8 cellular contexts compared by ENCODE assay signal in the genomic region with DNA sequence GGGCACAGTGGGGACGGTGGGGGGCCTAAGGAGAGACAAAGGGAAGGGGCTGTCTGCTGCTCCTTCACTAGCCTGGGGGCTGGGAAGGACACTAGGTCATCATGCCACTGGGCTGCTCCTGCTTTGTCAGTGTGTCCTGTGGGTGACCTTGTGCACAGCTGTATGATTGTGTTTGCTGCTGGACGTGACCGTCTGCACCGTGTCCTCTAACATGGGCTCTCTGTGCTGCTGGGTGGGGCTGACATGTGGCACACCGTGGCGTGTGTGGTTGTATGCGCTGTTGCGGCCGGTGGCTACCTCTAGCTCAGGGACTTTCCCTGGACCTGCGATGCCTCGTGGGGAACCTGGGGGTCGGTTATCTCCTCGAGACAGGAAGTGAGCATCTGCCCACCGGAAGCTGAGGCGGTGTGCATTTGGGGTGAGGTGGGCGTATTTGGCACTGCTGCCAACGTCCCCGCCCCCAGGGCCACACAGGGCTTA. TPM values are rescaled to one million over a fixed set of nuclear protein-coding genes. Genes with fewer than 3 reads are reported as not detected.
A peak's percentile ranks its signal among the peaks of the same experiment; 100 is the strongest.
DNase-seq lines count a peak whose midpoint lies in the region; ATAC-seq and TF ChIP-seq lines count a peak whose summit lies in the region.

No MANE protein-coding gene starts in this region.

- no peak overlapping the region for H3K4me3 ChIP-seq in dorsolateral prefrontal cortex

- H3K27me3 Mint-ChIP-seq in T-cell, result no peaks in the 10 kb centered on the region
- peaks cover 9% of the 10 kb centered on the region for H3K27me3 Mint-ChIP-seq in activated naive CD8-positive, alpha-beta T cell treated with anti-CD3 and anti-CD28 coated beads, Interleukin-2, amount 50 U/mL, for 24 hours

- H3K27ac ChIP-seq in dorsolateral prefrontal cortex, result no peak overlapping the region

- no peak for ATAC-seq in left ventricle myocardium superior
- ATAC-seq in Right ventricle myocardium inferior, result no peak
- ATAC-seq in T-cell (replicated peaks in 1 of 4), result peak; percentile 19 to 67 (median 25)
- ATAC-seq in activated naive CD8-positive, alpha-beta T cell treated with anti-CD3 and anti-CD28 coated beads, Interleukin-2, amount 50 U/mL, for 24 hours, result peak; percentile 48

- CTCF ChIA-PET in T-cell (lab: Charles Lee), result interaction anchor here in 1 of 2 donors (1.0 to 1.1 kb wide), 2 partner anchors 37 to 39 kb away, joined by 4 to 6 read pairs; a partner anchor contains a TSS

- DNase-seq in left ventricle myocardium superior (peak; percentile 35), Right ventricle myocardium inferior (ENCODE audit: missing footprints) (no peak), T-cell (peak; percentile 38 to 91 (median 82)), dorsolateral prefrontal cortex (no peak), NCI-H187 treated with DMSO at 0.1 percent for 48 hours (lab: John Stamatoyannopoulos, UW) (no peak), SW 1271 (lab: John Stamatoyannopoulos, UW) (no peak)
- peak; percentile 84 for DNase-seq in activated naive CD8-positive, alpha-beta T cell treated with anti-CD3 and anti-CD28 coated beads, Interleukin-2, amount 50 U/mL, for 24 hours
- DNase-seq in stimulated activated CD4-positive, alpha-beta T cell treated with anti-CD3 and anti-CD28 coated beads, Interleukin-2, amount 100 ng/mL, for 24 hours, result peak; percentile 55 to 64

- POLR2A ChIA-PET in T-cell (lab: Charles Lee), result interaction anchor here in 1 of 2 donors (0.6 kb wide), 1 partner anchor 40 kb away, joined by 5 read pairs; no protein-coding TSS in a partner anchor

- H3K27me3 ChIP-seq in dorsolateral prefrontal cortex, result peaks cover 0 to 63% (median 23%) of the 10 kb centered on the region in 45 donors

- TF ChIP-seq CTCF in dorsolateral prefrontal cortex (IDR thresholded peaks at IDR 0.05 in 54 of 56, conservative IDR thresholded peaks at IDR 0.05 in 2 of 56; ENCODE audit: low read depth in 1 of 56, partially characterized antibody in 56 of 56), result no peak

- peak overlapping the region; percentile 60 to 85 for H3K27ac Mint-ChIP-seq in T-cell
- peak overlapping the region; percentile 87 for H3K27ac Mint-ChIP-seq in activated naive CD8-positive, alpha-beta T cell treated with anti-CD3 and anti-CD28 coated beads, Interleukin-2, amount 50 U/mL, for 24 hours

- intact Hi-C loops in left ventricle myocardium superior (cut with micrococcal nuclease) (no loop called here), Right ventricle myocardium inferior (cut with DNase I) (no loop called here), dorsolateral prefrontal cortex (cut with DNase I) (no loop called here)

- no peaks in the 10 kb centered on the region for H3K36me3 Mint-ChIP-seq in T-cell
- no peaks in the 10 kb centered on the region for H3K36me3 Mint-ChIP-seq in activated naive CD8-positive, alpha-beta T cell treated with anti-CD3 and anti-CD28 coated beads, Interleukin-2, amount 50 U/mL, for 24 hours (ENCODE audit: low read depth)

- H3K4me1 Mint-ChIP-seq in T-cell, result peaks cover 44 to 53% (median 47%) of the 10 kb centered on the region in 3 donors
- H3K4me1 Mint-ChIP-seq in activated naive CD8-positive, alpha-beta T cell treated with anti-CD3 and anti-CD28 coated beads, Interleukin-2, amount 50 U/mL, for 24 hours, result peaks cover 55% of the 10 kb centered on the region

- H3K9me3 Mint-ChIP-seq in T-cell, result no peaks in the 10 kb centered on the region
- H3K9me3 Mint-ChIP-seq in activated naive CD8-positive, alpha-beta T cell treated with anti-CD3 and anti-CD28 coated beads, Interleukin-2, amount 50 U/mL, for 24 hours, result peaks cover 4% of the 10 kb centered on the region

- H3K4me3 Mint-ChIP-seq in T-cell, result peak overlapping the region; percentile 48 to 97 (median 69)
- H3K4me3 Mint-ChIP-seq in activated naive CD8-positive, alpha-beta T cell treated with anti-CD3 and anti-CD28 coated beads, Interleukin-2, amount 50 U/mL, for 24 hours, result peak overlapping the region; percentile 93

RNA-seq across cellular contexts. Expression of a gene that starts 3.1 kb away (rescaled TPM):
- total RNA-seq in left ventricle myocardium superior (2.7 TPM), Right ventricle myocardium inferior (2.9 TPM), T-cell (1 to 10 TPM; 4.0 to 8.1 (median 6.9) TPM), dorsolateral prefrontal cortex (10 to 100 TPM in 30 of 120 experiments, 1 to 10 TPM in 90; 2.7 to 13.4 (median 8.4) TPM)

RNA-seq across cellular contexts. Expression of a gene that starts 14.4 kb away (rescaled TPM):
- 41.6 TPM for total RNA-seq in left ventricle myocardium superior
- total RNA-seq in Right ventricle myocardium inferior, result 35.2 TPM
- 10 to 100 TPM; 22.4 to 40.9 (median 34.7) TPM for total RNA-seq in T-cell
- 10 to 100 TPM; 30.6 to 55.2 (median 42.7) TPM for total RNA-seq in dorsolateral prefrontal cortex

RNA-seq across cellular contexts. Expression of a gene that starts 37.2 kb away (rescaled TPM):
- total RNA-seq in left ventricle myocardium superior, result 74.5 TPM
- total RNA-seq in Right ventricle myocardium inferior, result 79.8 TPM
- 10 to 100 TPM; 61.2 to 95.6 (median 91.2) TPM for total RNA-seq in T-cell
- total RNA-seq in dorsolateral prefrontal cortex, result 100 to 1,000 TPM in 35 of 120 experiments, 10 to 100 TPM in 85; 65.7 to 132 (median 91.9) TPM

Comparison
In these comparisons a context has a peak if more than half of its experiments do, and no peak if none do; other contexts are left out.
1. DNase-seq: peak in left ventricle myocardium superior (single experiment), T-cell (34 of 34), activated naive CD8-positive, alpha-beta T cell treated with anti-CD3 and anti-CD28 coated beads, Interleukin-2, amount 50 U/mL, for 24 hours (single experiment) and stimulated activated CD4-positive, alpha-beta T cell treated with anti-CD3 and anti-CD28 coated beads, Interleukin-2, amount 100 ng/mL, for 24 hours (2 of 2); none in Right ventricle myocardium inferior (single experiment), dorsolateral prefrontal cortex (0 of 10), NCI-H187 treated with DMSO at 0.1 percent for 48 hours (single experiment) and SW 1271 (0 of 2).
2. ATAC-seq: peak in T-cell (4 of 4) and activated naive CD8-positive, alpha-beta T cell treated with anti-CD3 and anti-CD28 coated beads, Interleukin-2, amount 50 U/mL, for 24 hours (single experiment); none in left ventricle myocardium superior (single experiment) and Right ventricle myocardium inferior (single experiment).